18 cellular contexts compared by ENCODE assay signal in genomic region chr12:100308138-100308537, GRCh38. TPM values are rescaled to one million over a fixed set of nuclear protein-coding genes. Genes with fewer than 3 reads are reported as not detected.
"Had no signal": no experiment of that assay in that cellular context is flagged by ENCODE, and none has a peak within 500 bp of the region (broad histone marks: within the 10 kb centered on the region; RNA-seq: fewer than 3 reads in every experiment).

No MANE protein-coding gene starts in this region.

RNA-seq across cellular contexts. Expression of gene DEPDC4, which starts 41.3 kb away (rescaled TPM):
- total RNA-seq: ascending aorta had no signal

RNA-seq across cellular contexts. Expression of gene SLC17A8, which starts 48.7 kb away (rescaled TPM):
- total RNA-seq: activated naive CD4-positive, alpha-beta T cell treated with anti-CD3 and anti-CD28 coated beads for 36 hours; activated naive CD4-positive, alpha-beta T cell treated with anti-CD3 and anti-CD28 coated beads, Interleukin-2, amount 50 U/mL, for 72 hours; activated naive CD8-positive, alpha-beta T cell treated with anti-CD3 and anti-CD28 coated beads for 36 hours; activated naive CD8-positive, alpha-beta T cell treated with anti-CD3 and anti-CD28 coated beads, Interleukin-2, amount 10 ng/mL, durations not matched to agents 7 days and 5 days; activated T-cell treated with anti-CD3 and anti-CD28 coated beads, Interleukin-2, amount 50 U/mL, for 4 hours; activated T-cell treated with anti-CD3 and anti-CD28 coated beads, Interleukin-2, amount 50 U/mL, for 72 hours; activated T-helper 1 cell treated with anti-CD3 and anti-CD28 coated beads, Interleukin-12 subunit alpha, Interleukin-12 subunit beta, Interleukin-2, Interleukin-4 antibody, amounts not matched to agents 30 ng/mL and 10 ng/mL and 1 ng/mL, durations not matched to agents 14 hours and 24 hours and 36 hours; activated T-helper 17 cell treated with anti-CD3 and anti-CD28 coated beads, Interleukin-2, amount 50 U/mL, for 72 hours; activated T-helper 2 cell treated with anti-CD3 and anti-CD28 coated beads, Interferon-gamma antibody, Interleukin-2, Interleukin-4, amounts not matched to agents 10 μg/mL and 5 μg/mL and 100 μg/mL, durations not matched to agents 14 hours and 24 hours and 36 hours; aorta; ascending aorta; astrocyte; body of pancreas; breast epithelium; bronchial epithelial cell; cardiac muscle cell; cardiac septum; chondrocyte had no signal
- polyA plus RNA-seq: aorta, cardiac muscle cell had no signal
